ENCODE assay signal across 18 cellular contexts in genomic region chr1:64114012-64114525, GRCh38.
DNase-seq lines count a peak whose midpoint lies in the region; FAIRE-seq and TF ChIP-seq lines count a peak whose summit lies in the region.
"Had no signal": no experiment of that assay in that cellular context is flagged by ENCODE, and none has a peak within 500 bp of the region (broad histone marks: within the 10 kb centered on the region; RNA-seq: fewer than 3 reads in every experiment).

No MANE protein-coding gene starts in this region.

- H3K9me3 ChIP-seq in parathyroid adenoma (ENCODE audit: control insufficient read depth, low read length), result no peaks in the 10 kb centered on the region
- H3K9me3 ChIP-seq: A549 had no signal

- H3K4me1 ChIP-seq in parathyroid adenoma, result peaks cover 2% of the 10 kb centered on the region
- H3K4me1 ChIP-seq: A549 had no signal

- H3K36me3 ChIP-seq in bronchial epithelial cell (ENCODE audit: control insufficient read depth, insufficient read depth, low read length), result no peaks in the 10 kb centered on the region
- no peaks in the 10 kb centered on the region for H3K36me3 ChIP-seq in parathyroid adenoma (ENCODE audit: control insufficient read depth, insufficient read depth, low read length)

- no peaks in the 10 kb centered on the region for H3K36me3 Mint-ChIP-seq in activated T-cell treated with anti-CD3 and anti-CD28 coated beads, Interleukin-2, amount 50 U/mL, for 24 hours (ENCODE audit: low read depth)
- H3K36me3 Mint-ChIP-seq: CD14-positive monocyte; CD8-positive, alpha-beta T cell had no signal

- H3K27me3 ChIP-seq in bronchial epithelial cell (ENCODE audit: control insufficient read depth, insufficient read depth, low read length) (no peaks in the 10 kb centered on the region), parathyroid adenoma (ENCODE audit: control insufficient read depth, insufficient read depth, low read length) (no peaks in the 10 kb centered on the region)

- peak; percentile 23 for DNase-seq in NCI-H226
- DNase-seq in bronchial epithelial cell (ENCODE audit: low read depth), result peak; percentile 26
- DNase-seq in iris pigment epithelial cell (ENCODE audit: low read depth), result peak; percentile 21
- no peak for DNase-seq in activated T-cell treated with anti-CD3 and anti-CD28 coated beads, Interleukin-2, amount 50 U/mL, for 24 hours
- DNase-seq in GDM1 (lab: John Stamatoyannopoulos, UW), result no peak
- DNase-seq in GM12892 (ENCODE audit: insufficient read length), result no peak
- no peak for DNase-seq in activated CD4-positive, alpha-beta T cell treated with anti-CD3 and anti-CD28 coated beads for 4 hours
- DNase-seq: CD8-positive, alpha-beta T cell; COR-L47; DMS153; DMS79 treated with DMSO at 0.1 percent for 48 hours; EL; H7 had no signal

- no peak overlapping the region for H3K9ac ChIP-seq in parathyroid adenoma

- no peak for TF ChIP-seq CTCF in bronchial epithelial cell (IDR thresholded peaks at IDR 0.05; ENCODE audit: insufficient read depth, low read length, severe bottlenecking)
- no peak for TF ChIP-seq CTCF in parathyroid adenoma (IDR thresholded peaks at IDR 0.05)

- H3K9me3 Mint-ChIP-seq in activated T-cell treated with anti-CD3 and anti-CD28 coated beads, Interleukin-2, amount 50 U/mL, for 24 hours, result no peaks in the 10 kb centered on the region
- H3K9me3 Mint-ChIP-seq: CD8-positive, alpha-beta T cell had no signal

- no peaks in the 10 kb centered on the region for H3K4me1 Mint-ChIP-seq in activated T-cell treated with anti-CD3 and anti-CD28 coated beads, Interleukin-2, amount 50 U/mL, for 24 hours (ENCODE audit: low read depth)
- H3K4me1 Mint-ChIP-seq: CD14-positive monocyte had no signal

- no peak overlapping the region for H3K4me3 Mint-ChIP-seq in activated T-cell treated with anti-CD3 and anti-CD28 coated beads, Interleukin-2, amount 50 U/mL, for 24 hours
- H3K4me3 Mint-ChIP-seq: CD14-positive monocyte; CD8-positive, alpha-beta T cell had no signal

- H2AFZ ChIP-seq in parathyroid adenoma, result peak overlapping the region; percentile 17

- peaks cover 10% of the 10 kb centered on the region for H3K27me3 Mint-ChIP-seq in activated T-cell treated with anti-CD3 and anti-CD28 coated beads, Interleukin-2, amount 50 U/mL, for 24 hours

- no peak overlapping the region for H3K4me3 ChIP-seq in bronchial epithelial cell (ENCODE audit: low read depth, low read length)
- no peak overlapping the region for H3K4me3 ChIP-seq in parathyroid adenoma (ENCODE audit: low read depth, low read length)
- H3K4me3 ChIP-seq: A549 had no signal

- TF ChIP-seq POLR2A in GM12892 (IDR thresholded peaks at IDR 0.05; ENCODE audit: low read depth, low read length), result no peak

- no peak overlapping the region for H3K27ac Mint-ChIP-seq in activated T-cell treated with anti-CD3 and anti-CD28 coated beads, Interleukin-2, amount 50 U/mL, for 24 hours
- H3K27ac Mint-ChIP-seq: CD14-positive monocyte; CD8-positive, alpha-beta T cell had no signal

- H3K79me2 ChIP-seq in parathyroid adenoma, result no peaks in the 10 kb centered on the region

- FAIRE-seq in bronchial epithelial cell (lab: Jason Lieb, UNC) (no peak), GM12892 (lab: Jason Lieb, UNC) (no peak)
- FAIRE-seq: A549, D721Med, G401.6 had no signal

- peak overlapping the region; percentile 24 for H3K27ac ChIP-seq in parathyroid adenoma
- H3K27ac ChIP-seq: A549 had no signal

- H3K4me2 ChIP-seq in parathyroid adenoma (ENCODE audit: low read length), result peak overlapping the region; percentile 16
- H3K4me2 ChIP-seq: A549 had no signal

Comparison
In these comparisons a context has a peak if more than half of its experiments do, and no peak if none do; other contexts are left out.
1. DNase-seq: peak in NCI-H226 (single experiment), bronchial epithelial cell (single experiment) and iris pigment epithelial cell (single experiment); none in activated T-cell treated with anti-CD3 and anti-CD28 coated beads, Interleukin-2, amount 50 U/mL, for 24 hours (single experiment), GDM1 (single experiment), GM12892 (single experiment) and activated CD4-positive, alpha-beta T cell treated with anti-CD3 and anti-CD28 coated beads for 4 hours (0 of 2).